ENCODE assay signal across 9 cellular contexts in the genomic region with DNA sequence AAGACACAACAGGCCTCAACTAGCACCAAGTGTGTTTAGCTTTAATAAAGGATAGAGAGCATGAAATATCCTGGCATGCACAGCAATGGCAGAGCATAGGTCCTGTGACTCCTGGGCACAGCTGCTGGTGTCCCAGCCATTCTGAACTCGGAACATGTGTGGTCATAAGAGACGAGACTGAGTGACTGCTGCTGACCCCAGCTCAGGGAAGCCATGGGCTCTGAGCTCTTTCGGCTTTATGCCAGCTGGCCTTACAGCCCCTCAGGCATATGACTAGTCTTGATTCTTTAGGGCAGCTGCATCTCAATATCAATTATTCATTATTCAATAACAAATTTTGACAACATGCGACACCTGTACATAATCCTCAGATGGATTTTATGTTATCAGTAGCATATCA.
"Had no signal": no experiment of that assay in that cellular context is flagged by ENCODE, and none has a peak within 500 bp of the region (broad histone marks: within the 10 kb centered on the region; RNA-seq: fewer than 3 reads in every experiment).

No MANE protein-coding gene starts in this region.

- H3K9me3 Mint-ChIP-seq: HFFc6 had no signal

- H3K4me1 ChIP-seq: HAP-1 had no signal

- H3K9me3 ChIP-seq: HAP-1 had no signal

- H3K27ac ChIP-seq: GM23248 had no signal

- H3K9ac ChIP-seq: GM23248 had no signal

- H3K27ac Mint-ChIP-seq: HFFc6 had no signal

- FAIRE-seq: H54, HTR-8/SVneo, K562 had no signal

- H3K4me3 ChIP-seq: GM23248, HAP-1, K562 had no signal

- H3K4me3 Mint-ChIP-seq: HFFc6 had no signal

- DNase-seq: GM23248, GOT3, HFFc6, IMR-90, KG1 had no signal

- H2AFZ ChIP-seq: GM23248 had no signal

- H3K36me3 ChIP-seq: HAP-1 had no signal
